Comparison of ENCODE assay signal across 9 cellular contexts in the genomic region with DNA sequence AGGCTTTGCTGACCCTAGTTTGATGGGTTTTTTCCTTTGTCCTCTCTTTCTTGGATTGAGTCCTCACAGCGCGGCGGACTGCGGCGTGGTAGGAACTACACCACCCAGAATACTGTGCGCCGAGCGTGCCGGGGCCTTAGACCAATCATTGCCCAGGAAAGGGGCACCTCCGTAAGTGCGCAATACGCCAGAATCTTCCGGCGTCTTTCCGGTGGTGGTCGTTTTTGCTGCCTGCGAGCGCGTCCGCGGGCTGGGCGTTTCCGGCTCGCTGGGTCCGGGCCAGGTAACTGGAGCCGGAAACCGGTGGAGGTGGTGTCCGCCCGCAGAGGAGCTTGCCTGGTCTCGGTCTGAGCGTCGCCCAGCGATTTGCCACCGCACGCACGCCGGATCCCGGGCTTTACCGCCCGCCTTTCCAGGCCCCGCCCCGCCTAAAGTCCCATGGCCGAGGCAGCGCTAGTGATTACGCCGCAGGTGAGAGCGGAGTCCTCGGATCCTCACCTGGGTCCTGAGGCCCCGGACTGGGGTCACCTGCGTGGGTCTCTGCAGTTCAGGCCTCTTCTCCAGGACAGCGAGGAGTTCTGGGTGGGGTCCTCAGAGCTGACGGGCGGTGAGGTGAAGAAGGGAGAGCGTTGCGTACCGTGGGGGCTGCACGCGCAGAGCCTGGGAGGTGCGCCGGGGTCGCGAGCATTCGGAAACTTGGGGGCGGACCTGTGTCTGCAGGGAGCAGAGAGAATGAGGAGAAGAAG. TPM values are rescaled to one million over a fixed set of nuclear protein-coding genes. Genes with fewer than 3 reads are reported as not detected.
DNase-seq lines count a peak whose midpoint lies in the region; ATAC-seq and TF ChIP-seq lines count a peak whose summit lies in the region.
"Had no signal": no experiment of that assay in that cellular context is flagged by ENCODE, and none has a peak within 500 bp of the region (broad histone marks: within the 10 kb centered on the region; RNA-seq: fewer than 3 reads in every experiment).

A gene (plus strand): TSS at position 221 of the 746 bp plus-strand sequence. CDS start 218 bp downstream, at position 439.

- H3K36me3 ChIP-seq in left lung: peaks cover 0 to 20% of the 10 kb centered on the region in 2 donors

- DNase-seq in AG09319 (ENCODE audit: extremely low read depth, low read depth) (peak; percentile 74), NCI-H460 (ENCODE audit: extremely low read depth, low read depth) (peak; percentile 81), dermis blood vessel endothelial cell (peak; percentile 90), left lung (peak; percentile 89 to 90)
- DNase-seq in activated CD4-positive, alpha-beta T cell treated with anti-CD3 and anti-CD28 coated beads, Interleukin-2, amount 10 ng/mL, durations not matched to agents 7 days and 5 days: peak; percentile 92
- DNase-seq in stimulated activated CD4-positive, alpha-beta T cell treated with anti-CD3 and anti-CD28 coated beads, Interleukin-2, amount 100 ng/mL, for 24 hours: peak; percentile 86 to 89

- H3K27me3 ChIP-seq in left lung: no peaks in the 10 kb centered on the region

- peak within 1 kb of the TSS; percentile 78 to 86 for H3K4me3 ChIP-seq in left lung

- no peak for TF ChIP-seq CTCF in AG09319 (IDR thresholded peaks at IDR 0.05; ENCODE audit: low read depth, low read length)
- no peak for TF ChIP-seq CTCF in left lung (IDR thresholded peaks at IDR 0.05)

- H3K4me1 Mint-ChIP-seq in activated CD4-positive, alpha-beta T cell treated with anti-CD3 and anti-CD28 coated beads, Interleukin-2, amount 10 ng/mL, durations not matched to agents 7 days and 5 days: peaks cover 21% of the 10 kb centered on the region

- POLR2A ChIA-PET in activated CD4-positive, alpha-beta T cell treated with anti-CD3 and anti-CD28 coated beads, Interleukin-2, amount 10 ng/mL, durations not matched to agents 7 days and 5 days (lab: Charles Lee): no interaction called here

- H3K9me3 ChIP-seq in left lung: peaks cover 0 to 45% of the 10 kb centered on the region in 2 donors

- peaks cover 50% of the 10 kb centered on the region for H3K9me3 Mint-ChIP-seq in activated CD4-positive, alpha-beta T cell treated with anti-CD3 and anti-CD28 coated beads, Interleukin-2, amount 10 ng/mL, durations not matched to agents 7 days and 5 days

- CTCF ChIA-PET in activated CD4-positive, alpha-beta T cell treated with anti-CD3 and anti-CD28 coated beads, Interleukin-2, amount 10 ng/mL, durations not matched to agents 7 days and 5 days (lab: Charles Lee): interaction anchor here (0.6 kb wide), 2 partner anchors 20 to 121 kb away, joined by 3 read pairs; no protein-coding TSS in a partner anchor

- no peaks in the 10 kb centered on the region for H3K27me3 Mint-ChIP-seq in activated CD4-positive, alpha-beta T cell treated with anti-CD3 and anti-CD28 coated beads, Interleukin-2, amount 10 ng/mL, durations not matched to agents 7 days and 5 days

- peaks cover 9 to 10% of the 10 kb centered on the region in 2 donors for H3K4me1 ChIP-seq in left lung

- H3K27ac Mint-ChIP-seq in activated CD4-positive, alpha-beta T cell treated with anti-CD3 and anti-CD28 coated beads, Interleukin-2, amount 10 ng/mL, durations not matched to agents 7 days and 5 days: peak within 1 kb of the TSS; percentile 92

- H3K27ac ChIP-seq in left lung: peak within 1 kb of the TSS; percentile 51 to 80

- peaks cover 42% of the 10 kb centered on the region for H3K36me3 Mint-ChIP-seq in activated CD4-positive, alpha-beta T cell treated with anti-CD3 and anti-CD28 coated beads, Interleukin-2, amount 10 ng/mL, durations not matched to agents 7 days and 5 days (ENCODE audit: low read depth)

- peak; percentile 98 for ATAC-seq in GM19023 (IDR thresholded peaks at IDR 0.05; ENCODE audit: unreplicated experiment)
- ATAC-seq in HG03196 (IDR thresholded peaks at IDR 0.05; ENCODE audit: unreplicated experiment): peak; percentile 99
- ATAC-seq in left lung: peak; percentile 100
- ATAC-seq: Panc1 had no signal

- H3K4me3 Mint-ChIP-seq in activated CD4-positive, alpha-beta T cell treated with anti-CD3 and anti-CD28 coated beads, Interleukin-2, amount 10 ng/mL, durations not matched to agents 7 days and 5 days: peak within 1 kb of the TSS; percentile 92

- intact Hi-C loops in left lung (cut with DNase I): no loop called here

RNA-seq across cellular contexts. Expression of the gene that starts here (rescaled TPM):
- total RNA-seq in NCI-H460 (2014; rRNA removed; shearing (Covaris generic)): 4.1 and 5.9 TPM in 2 replicates
- 2.4 and 3.0 TPM in 2 replicates for polyA plus RNA-seq in NCI-H460 (2014; cell fraction: nucleus; rRNA removed)
- total RNA-seq in activated CD4-positive, alpha-beta T cell treated with anti-CD3 and anti-CD28 coated beads, Interleukin-2, amount 10 ng/mL, durations not matched to agents 7 days and 5 days: 1 to 10 TPM; 9.0 to 9.1 TPM
- total RNA-seq in dermis blood vessel endothelial cell: 4.8 and 5.8 TPM in 2 replicates
- 1 to 10 TPM; 4.9 to 5.8 TPM for total RNA-seq in left lung

Comparison
In these comparisons a context has a peak if more than half of its experiments do, and no peak if none do; other contexts are left out.
1. Peak in every context shown above with its lines: DNase-seq, ATAC-seq, H3K4me3 ChIP-seq and H3K27ac ChIP-seq.